26 cellular contexts compared by ENCODE assay signal in genomic region chr22:44615146-44615545, GRCh38.
A peak's percentile ranks its signal among the peaks of the same experiment; 100 is the strongest.
DNase-seq lines count a peak whose midpoint lies in the region; FAIRE-seq and TF ChIP-seq lines count a peak whose summit lies in the region.
"Had no signal": no experiment of that assay in that cellular context is flagged by ENCODE, and none has a peak within 500 bp of the region (broad histone marks: within the 10 kb centered on the region; RNA-seq: fewer than 3 reads in every experiment).

No MANE protein-coding gene starts in this region.

- no peak overlapping the region for H3K27ac Mint-ChIP-seq in endothelial cell (ENCODE audit: unreplicated experiment)
- H3K27ac Mint-ChIP-seq: B cell; CD4-positive, alpha-beta T cell had no signal

- peak; percentile 43 for DNase-seq in NCI-H748 (lab: John Stamatoyannopoulos, UW; ENCODE audit: unreplicated experiment)
- DNase-seq in NCI-H748 treated with DMSO at 0.1 percent for 48 hours (lab: John Stamatoyannopoulos, UW) = no peak
- no peak for DNase-seq in endothelial cell (ENCODE audit: low spot score)
- DNase-seq in kidney = peak; percentile 59
- DNase-seq in neuronal stem cell (ENCODE audit: low spot score) = no peak
- no peak for DNase-seq in brain microvascular endothelial cell
- DNase-seq in stimulated activated CD4-positive, alpha-beta T cell treated with anti-CD3 and anti-CD28 coated beads, Interleukin-12 subunit alpha, Interleukin-12 subunit beta, amount 100 ng/mL, for 4 hours = no peak
- DNase-seq in stomach = no peak
- DNase-seq: AML-193; Caco-2; Calu3; CD4-positive, alpha-beta T cell; CD8-positive, alpha-beta T cell; DMS79; DND-41; EL; GDM1 had no signal

- H3K9me3 ChIP-seq in kidney (ENCODE audit: control insufficient read depth in 1 of 2, low read length in 2 of 2) (peaks cover 0 to 15% of the 10 kb centered on the region in 2 donors), neuronal stem cell (replicated peaks in 1 of 2; ENCODE audit: control insufficient read depth in 2 of 2, insufficient read depth in 1 of 2, low read depth in 1 of 2, low read length in 2 of 2) (peaks cover 6 to 23% of the 10 kb centered on the region in 2 donors), stomach (peaks cover 8 to 55% (median 48%) of the 10 kb centered on the region in 4 donors)

- peaks cover 3% of the 10 kb centered on the region for H3K36me3 Mint-ChIP-seq in endothelial cell (ENCODE audit: low read depth, unreplicated experiment)
- H3K36me3 Mint-ChIP-seq: CD8-positive, alpha-beta T cell had no signal

- H3K27me3 ChIP-seq in neuronal stem cell (ENCODE audit: control insufficient read depth in 3 of 3, insufficient read depth in 3 of 3, low read depth in 1 of 3, low read length in 3 of 3) (peaks cover 0 to 3% (median 0%) of the 10 kb centered on the region in 3 experiments), brain microvascular endothelial cell (replicated peaks) (no peaks in the 10 kb centered on the region), stomach (peaks cover 0 to 32% (median 11%) of the 10 kb centered on the region in 3 donors)

- TF ChIP-seq CTCF in endothelial cell (IDR thresholded peaks at IDR 0.05; ENCODE audit: unreplicated experiment) (no peak), kidney (IDR thresholded peaks at IDR 0.05; ENCODE audit: borderline replicate concordance, extremely low read depth, insufficient read depth) (no peak), brain microvascular endothelial cell (IDR thresholded peaks at IDR 0.05; ENCODE audit: low read depth, low read length, missing control alignments) (no peak), stomach (IDR thresholded peaks at IDR 0.05) (no peak)

- intact Hi-C loops in kidney (cut with DNase I) = no loop called here
- intact Hi-C loops in stomach (cut with DNase I; ENCODE audit: low total_unique reads) = no loop called here

- peaks cover 4% of the 10 kb centered on the region for H3K27me3 Mint-ChIP-seq in endothelial cell (ENCODE audit: unreplicated experiment)
- H3K27me3 Mint-ChIP-seq: CD4-positive, alpha-beta T cell had no signal

- in situ Hi-C loops in brain microvascular endothelial cell (cut with HindIII; ENCODE audit: low pct_ligation_motif_present, low sequenced_read_pairs) = no loop called here

- H3K4me1 Mint-ChIP-seq in endothelial cell (ENCODE audit: unreplicated experiment) = no peaks in the 10 kb centered on the region
- H3K4me1 Mint-ChIP-seq: B cell had no signal

- no peak overlapping the region for H3K4ac ChIP-seq in neuronal stem cell (ENCODE audit: low read length)

- H4K8ac ChIP-seq in neuronal stem cell (ENCODE audit: low read depth, low read length) = no peak overlapping the region

- no peak overlapping the region for H4K91ac ChIP-seq in neuronal stem cell (ENCODE audit: low read depth, low read length, poor library complexity)

- H3K79me1 ChIP-seq in neuronal stem cell (ENCODE audit: low read depth, low read length) = peaks cover 7% of the 10 kb centered on the region

- FAIRE-seq in kidney (lab: Jason Lieb, UNC) = no peak
- FAIRE-seq: A549, D721Med, GM12878, GM12892, GM18507 had no signal

- H3K9ac ChIP-seq in kidney (ENCODE audit: low read length in 2 of 2) = no peak overlapping the region
- H3K9ac ChIP-seq in neuronal stem cell (ENCODE audit: low read depth, low read length, poor library complexity) = no peak overlapping the region
- H3K9ac ChIP-seq: BLaER1 treated with 17β-estradiol and CSF1 and Interleukin-3, amounts not matched to agents 10 nM and 100 nM had no signal

- H3K4me1 ChIP-seq in kidney (ENCODE audit: control insufficient read depth in 1 of 2, insufficient read depth in 1 of 2, low read depth in 1 of 2, low read length in 2 of 2) (peaks cover 0 to 4% of the 10 kb centered on the region in 2 donors), neuronal stem cell (ENCODE audit: control insufficient read depth in 2 of 2, insufficient read depth in 1 of 2, low read depth in 1 of 2, low read length in 2 of 2) (peaks cover 4 to 7% of the 10 kb centered on the region in 2 donors), stomach (peaks cover 2 to 4% (median 3%) of the 10 kb centered on the region in 4 donors)
- H3K4me1 ChIP-seq: A549, Caco-2 had no signal

- H3K4me2 ChIP-seq in neuronal stem cell (ENCODE audit: insufficient read depth, low read length, poor library complexity, severe bottlenecking) = no peak overlapping the region
- H3K4me2 ChIP-seq: A549; BLaER1 treated with 17β-estradiol and CSF1 and Interleukin-3, amounts not matched to agents 10 nM and 100 nM had no signal

- H2BK5ac ChIP-seq in neuronal stem cell (ENCODE audit: low read length) = no peak overlapping the region

- TF ChIP-seq EP300 in stomach (IDR thresholded peaks at IDR 0.05) = no peak

- no peaks in the 10 kb centered on the region for H3K9me3 Mint-ChIP-seq in endothelial cell (ENCODE audit: unreplicated experiment)

- no peak for TF ChIP-seq POLR2A in stomach (IDR thresholded peaks at IDR 0.05)

- no peak overlapping the region for H3K14ac ChIP-seq in neuronal stem cell (ENCODE audit: low read length)

- H3K27ac ChIP-seq in kidney (ENCODE audit: low read depth in 2 of 2, low read length in 2 of 2) (no peak overlapping the region), neuronal stem cell (replicated peaks; ENCODE audit: low read length) (no peak overlapping the region), brain microvascular endothelial cell (no peak overlapping the region), stomach (no peak overlapping the region)
- H3K27ac ChIP-seq: 22Rv1; A549; BLaER1 treated with 17β-estradiol and CSF1 and Interleukin-3, amounts not matched to agents 10 nM and 100 nM; C4-2B had no signal

- H3K36me3 ChIP-seq in kidney (ENCODE audit: control insufficient read depth in 1 of 2, insufficient read depth in 2 of 2, low read length in 2 of 2) (no peaks in the 10 kb centered on the region), neuronal stem cell (replicated peaks in 1 of 2; ENCODE audit: control insufficient read depth in 2 of 2, insufficient read depth in 2 of 2, low read length in 2 of 2) (peaks cover 0 to 8% of the 10 kb centered on the region in 2 donors), brain microvascular endothelial cell (replicated peaks) (no peaks in the 10 kb centered on the region), stomach (no peaks in the 10 kb centered on the region)
- H3K36me3 ChIP-seq: BLaER1 treated with 17β-estradiol and CSF1 and Interleukin-3, amounts not matched to agents 10 nM and 100 nM had no signal

- H2AFZ ChIP-seq in neuronal stem cell (ENCODE audit: low read length) = no peak overlapping the region

- H3K18ac ChIP-seq in neuronal stem cell (ENCODE audit: low read length) = peak overlapping the region; percentile 32

- H2BK120ac ChIP-seq in neuronal stem cell (ENCODE audit: low read depth, low read length) = no peak overlapping the region

- no peak overlapping the region for H2AK5ac ChIP-seq in neuronal stem cell (ENCODE audit: low read depth, low read length)

- H2BK15ac ChIP-seq in neuronal stem cell (ENCODE audit: low read length) = no peak overlapping the region

- H3K4me3 ChIP-seq in kidney (ENCODE audit: low read length in 2 of 2) (no peak overlapping the region), neuronal stem cell (ENCODE audit: low read length in 2 of 2) (no peak overlapping the region), brain microvascular endothelial cell (ENCODE audit: low read depth, low read length) (no peak overlapping the region), stomach (no peak overlapping the region)
- H3K4me3 ChIP-seq: A549; BLaER1 treated with 17β-estradiol and CSF1 and Interleukin-3, amounts not matched to agents 10 nM and 100 nM; GM12878 had no signal

- peak overlapping the region; percentile 14 for H3K4me3 Mint-ChIP-seq in endothelial cell (ENCODE audit: unreplicated experiment)
- H3K4me3 Mint-ChIP-seq: B cell; CD4-positive, alpha-beta T cell; CD8-positive, alpha-beta T cell had no signal

- WGBS in neuronal stem cell (ENCODE audit: extremely low coverage in 2 of 2, insufficient read length in 2 of 2, insufficient replicate concordance in 1 of 2), 2 donors = no CpG with 5 or more reads among the region's 16 CpGs
- WGBS in stomach, 5 donors = 89 to 96% (median 92%) methylated on average over 16 of the region's 16 CpGs

- no peak overlapping the region for H3K23ac ChIP-seq in neuronal stem cell (ENCODE audit: low read depth, low read length, poor library complexity)

- H2BK12ac ChIP-seq in neuronal stem cell (ENCODE audit: low read length) = no peak overlapping the region

Comparison
In these comparisons a context has a peak if more than half of its experiments do, and no peak if none do; other contexts are left out.
1. DNase-seq: peak in NCI-H748 (single experiment) and kidney (single experiment); none in NCI-H748 treated with DMSO at 0.1 percent for 48 hours (single experiment), endothelial cell (single experiment), neuronal stem cell (single experiment), brain microvascular endothelial cell (single experiment), stimulated activated CD4-positive, alpha-beta T cell treated with anti-CD3 and anti-CD28 coated beads, Interleukin-12 subunit alpha, Interleukin-12 subunit beta, amount 100 ng/mL, for 4 hours (single experiment) and stomach (single experiment).